In genomic region chr14:34111505-34111904, GRCh38 we compare ENCODE assay signal across 23 cellular contexts.
"Had no signal": no experiment of that assay in that cellular context is flagged by ENCODE, and none has a peak within 500 bp of the region (broad histone marks: within the 10 kb centered on the region; RNA-seq: fewer than 3 reads in every experiment).

No MANE protein-coding gene starts in this region.

- H3K9me3 ChIP-seq: Peyer's patch, SJSA1 had no signal

- H3K4me1 ChIP-seq: Peyer's patch had no signal

- H3K27me3 Mint-ChIP-seq: activated naive CD4-positive, alpha-beta T cell treated with anti-CD3 and anti-CD28 coated beads, Interleukin-2, amount 50 U/mL, for 24 hours had no signal

- ATAC-seq: activated CD8-positive, alpha-beta T cell treated with anti-CD3 and anti-CD28 coated beads, Interleukin-2, amount 10 ng/mL, durations not matched to agents 7 days and 5 days had no signal

- H3K9me3 Mint-ChIP-seq: activated naive CD4-positive, alpha-beta T cell treated with anti-CD3 and anti-CD28 coated beads, Interleukin-2, amount 50 U/mL, for 24 hours had no signal

- H3K4me3 ChIP-seq: Peyer's patch, SJSA1 had no signal

- DNase-seq: activated CD4-positive, alpha-beta T cell treated with anti-CD3 and anti-CD28 coated beads for 48 hours; activated CD4-positive, alpha-beta T cell treated with anti-CD3 and anti-CD28 coated beads, Interleukin-2, amount 50 U/mL, for 4 hours; activated CD4-positive, CD25-positive, alpha-beta regulatory T cell treated with anti-CD3 and anti-CD28 coated beads, Interleukin-2, amount 50 U/mL, for 72 hours; activated CD8-positive, alpha-beta memory T cell treated with anti-CD3 and anti-CD28 coated beads, Interleukin-2, amount 50 U/mL, for 48 hours; activated CD8-positive, alpha-beta T cell treated with anti-CD3 and anti-CD28 coated beads, Interleukin-2, amount 10 ng/mL, durations not matched to agents 7 days and 5 days; activated T-cell treated with anti-CD3 and anti-CD28 coated beads, Interleukin-2, amount 50 U/mL, for 1 hour; aorta; central memory CD4-positive, alpha-beta T cell; NCI-H1048; NCI-H1417 treated with DMSO at 0.1 percent for 48 hours; NCI-H1694; NCI-H2029; NCI-H345; NCI-H510A; NCI-H526 treated with DMSO at 0.1 percent for 48 hours; Peyer's patch; SHP77; SW 1271 had no signal

- H3K27me3 ChIP-seq: Peyer's patch, SJSA1 had no signal

- H3K27ac Mint-ChIP-seq: activated CD8-positive, alpha-beta T cell treated with anti-CD3 and anti-CD28 coated beads, Interleukin-2, amount 10 ng/mL, durations not matched to agents 7 days and 5 days; activated naive CD4-positive, alpha-beta T cell treated with anti-CD3 and anti-CD28 coated beads, Interleukin-2, amount 50 U/mL, for 24 hours; T-helper 1 cell treated with Interleukin-12 subunit alpha and Interleukin-12 subunit beta and Interleukin-4 antibody, amounts not matched to agents 30 μg/mL and 1 μg/mL, for 36 hours; WTC11 had no signal

- H3K36me3 Mint-ChIP-seq: activated naive CD4-positive, alpha-beta T cell treated with anti-CD3 and anti-CD28 coated beads, Interleukin-2, amount 50 U/mL, for 24 hours; WTC11 had no signal

- H3K4me1 Mint-ChIP-seq: WTC11 had no signal

- H3K4me3 Mint-ChIP-seq: activated CD8-positive, alpha-beta T cell treated with anti-CD3 and anti-CD28 coated beads, Interleukin-2, amount 10 ng/mL, durations not matched to agents 7 days and 5 days; activated naive CD4-positive, alpha-beta T cell treated with anti-CD3 and anti-CD28 coated beads, Interleukin-2, amount 50 U/mL, for 24 hours; T-helper 1 cell treated with Interleukin-12 subunit alpha and Interleukin-12 subunit beta and Interleukin-4 antibody, amounts not matched to agents 30 μg/mL and 1 μg/mL, for 36 hours; WTC11 had no signal

- H3K36me3 ChIP-seq: Peyer's patch, SJSA1 had no signal

- H3K27ac ChIP-seq: Peyer's patch, RWPE1, SJSA1 had no signal
